In the genomic region with DNA sequence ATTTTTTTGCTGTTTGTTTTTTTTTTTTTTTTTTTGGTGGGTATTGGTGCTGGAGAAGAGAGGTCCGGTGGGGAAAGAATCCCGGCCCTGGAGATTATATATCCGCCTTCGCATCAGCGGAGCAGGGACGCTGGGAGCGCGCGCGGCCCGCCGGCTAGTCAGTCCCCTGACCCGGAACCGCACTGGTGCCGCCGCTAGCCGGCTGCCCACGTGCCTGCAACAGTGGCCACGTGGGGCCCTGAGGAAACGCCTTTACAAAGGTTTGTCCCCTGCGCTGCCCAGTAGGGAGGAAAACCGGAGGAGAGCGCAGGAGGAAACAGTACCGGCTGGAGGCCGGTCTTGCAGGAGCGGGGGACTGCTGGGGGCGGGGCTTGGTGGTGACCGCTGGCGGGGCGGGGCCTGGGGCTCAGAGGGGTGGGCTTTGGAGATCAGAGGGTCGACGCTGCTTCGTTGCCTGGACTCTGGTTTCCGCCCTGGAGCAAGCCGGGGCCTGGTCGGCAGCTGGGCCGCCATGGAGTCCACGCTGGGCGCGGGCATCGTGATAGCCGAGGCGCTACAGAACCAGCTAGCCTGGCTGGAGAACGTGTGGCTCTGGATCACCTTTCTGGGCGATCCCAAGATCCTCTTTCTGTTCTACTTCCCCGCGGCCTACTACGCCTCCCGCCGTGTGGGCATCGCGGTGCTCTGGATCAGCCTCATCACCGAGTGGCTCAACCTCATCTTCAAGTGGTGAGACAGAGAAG, we compare ENCODE assay signal across 8 cellular contexts. TPM values are rescaled to one million over a fixed set of nuclear protein-coding genes. Genes with fewer than 3 reads are reported as not detected.
A peak's percentile ranks its signal among the peaks of the same experiment; 100 is the strongest.
DNase-seq lines count a peak whose midpoint lies in the region; ATAC-seq and TF ChIP-seq lines count a peak whose summit lies in the region.

Gene G6PC3, plus strand, starts transcription at position 281 of the 743 bp plus-strand sequence. Its CDS starts 231 bp downstream, at position 512.

- peak within 1 kb of the TSS; percentile 97 for H3K27ac Mint-ChIP-seq in activated T-cell treated with anti-CD3 and anti-CD28 coated beads, Interleukin-2, amount 50 U/mL, for 24 hours

- H3K27me3 Mint-ChIP-seq in activated T-cell treated with anti-CD3 and anti-CD28 coated beads, Interleukin-2, amount 50 U/mL, for 24 hours: no peaks in the 10 kb centered on the region

- H3K4me2 ChIP-seq in IMR-90 (ENCODE audit: low read depth, low read length) (peak within 1 kb of the TSS; percentile 96), PC-3 (ENCODE audit: low read length) (peak within 1 kb of the TSS; percentile 88)

- peak within 1 kb of the TSS; percentile 94 for H2AK5ac ChIP-seq in IMR-90 (ENCODE audit: low read depth, low read length)

- H2AFZ ChIP-seq in IMR-90 (replicated peaks; ENCODE audit: low read length, poor library complexity) (peak within 1 kb of the TSS; percentile 95), PC-3 (ENCODE audit: low read length) (peak within 1 kb of the TSS; percentile 74)

- peak within 1 kb of the TSS; percentile 11; the same call in 1 of the 2 replicates for H2BK20ac ChIP-seq in IMR-90 (ENCODE audit: low read depth, low read length)

- H3K36me3 Mint-ChIP-seq in activated T-cell treated with anti-CD3 and anti-CD28 coated beads, Interleukin-2, amount 50 U/mL, for 24 hours (ENCODE audit: low read depth): peaks cover 30% of the 10 kb centered on the region

- TF ChIP-seq POLR2A in IMR-90 (IDR thresholded peaks at IDR 0.05; ENCODE audit: low read depth, low read length) (peak; percentile 94), erythroblast (IDR thresholded peaks at IDR 0.05; ENCODE audit: low read length) (peak; percentile 60)

- H3K4me3 Mint-ChIP-seq in activated T-cell treated with anti-CD3 and anti-CD28 coated beads, Interleukin-2, amount 50 U/mL, for 24 hours: peak within 1 kb of the TSS; percentile 88

- H3K9me3 ChIP-seq in IMR-90 (ENCODE audit: control insufficient read depth, insufficient read depth, low read length): no peaks in the 10 kb centered on the region
- no peaks in the 10 kb centered on the region for H3K9me3 ChIP-seq in PC-3 (ENCODE audit: low read length)
- H3K9me3 ChIP-seq in mucosa of stomach (ENCODE audit: control insufficient read depth, low read length): no peaks in the 10 kb centered on the region

- CTCF ChIA-PET in IMR-90 (lab: Yijun Ruan, JAX): interaction anchor here (1.6 kb wide), 1 partner anchor 45 kb away, joined by 4 read pairs; no protein-coding TSS in a partner anchor
- CTCF ChIA-PET in PC-3 (lab: Charles Lee): interaction anchor here (0.6 kb wide), 1 partner anchor 64 kb away, joined by 4 read pairs; no protein-coding TSS in a partner anchor

- no peaks in the 10 kb centered on the region for H3K9me3 Mint-ChIP-seq in activated T-cell treated with anti-CD3 and anti-CD28 coated beads, Interleukin-2, amount 50 U/mL, for 24 hours

- H4K20me1 ChIP-seq in IMR-90 (ENCODE audit: insufficient read depth, low read length) (peaks cover 12% of the 10 kb centered on the region), PC-3 (ENCODE audit: low read length) (no peaks in the 10 kb centered on the region)

- H2AK9ac ChIP-seq in IMR-90 (replicated peaks; ENCODE audit: low read depth, low read length, poor library complexity): peak within 1 kb of the TSS; percentile 95

- TF ChIP-seq CTCF in IMR-90 (conservative IDR thresholded peaks at IDR 0.05; ENCODE audit: low read depth, low read length) (0 out of 2 replicates have a peak, but pooled peaks have one; percentile 11), PC-3 (conservative IDR thresholded peaks at IDR 0.05; ENCODE audit: low read depth, low read length) (no peak)

- in situ Hi-C loops in IMR-90 (cut with MboI; ENCODE audit: low sequenced_read_pairs): no loop called here

- no peaks in the 10 kb centered on the region for H3K9me2 ChIP-seq in PC-3 (replicated peaks; ENCODE audit: low read length)

- H3K27me3 ChIP-seq in IMR-90 (ENCODE audit: control insufficient read depth, insufficient read depth, low read length): no peaks in the 10 kb centered on the region
- H3K27me3 ChIP-seq in PC-3 (ENCODE audit: low read length): no peaks in the 10 kb centered on the region
- no peaks in the 10 kb centered on the region for H3K27me3 ChIP-seq in mucosa of stomach (ENCODE audit: control insufficient read depth, insufficient read depth, low read length)

- H2BK15ac ChIP-seq in IMR-90 (ENCODE audit: low read depth, low read length): peak within 1 kb of the TSS; percentile 97; the same call in 2 of the 3 replicates

- peak within 1 kb of the TSS; percentile 70 for H2BK120ac ChIP-seq in IMR-90 (ENCODE audit: low read depth, low read length)

- DNase-seq in DMS 273 (lab: John Stamatoyannopoulos, UW; ENCODE audit: unreplicated experiment) (peak; percentile 99), IMR-90 (peak; percentile 98), PC-3 (peak; percentile 99), erythroblast (lab: John Stamatoyannopoulos, UW) (peak; percentile 87 to 91)
- DNase-seq in activated T-cell treated with anti-CD3 and anti-CD28 coated beads, Interleukin-2, amount 50 U/mL, for 24 hours: peak; percentile 87
- peak; percentile 36 to 52 for DNase-seq in stimulated activated CD8-positive, alpha-beta memory T cell treated with anti-CD3 and anti-CD28 coated beads, Interleukin-7, amount 100 ng/mL, for 1 hour (ENCODE audit: low read depth in 2 of 2)

- 1% methylated on average over 38 of the region's 53 CpGs; no CpG with 5 or more reads in 1 of the 2 experiments for WGBS in IMR-90 (ENCODE audit: extremely low coverage in 2 of 2, insufficient read length in 1 of 2), 2 experiments

- H2BK5ac ChIP-seq in IMR-90 (ENCODE audit: low read depth, low read length, poor library complexity, severe bottlenecking): peak within 1 kb of the TSS; percentile 90

- H3K4me1 ChIP-seq in IMR-90 (ENCODE audit: control insufficient read depth, insufficient read depth, low read length) (peaks cover 9% of the 10 kb centered on the region), PC-3 (ENCODE audit: insufficient read depth, low read length) (peaks cover 26% of the 10 kb centered on the region), mucosa of stomach (ENCODE audit: control insufficient read depth, insufficient read depth, low read length) (peaks cover 21% of the 10 kb centered on the region)

- H3K4ac ChIP-seq in IMR-90 (ENCODE audit: low read depth, low read length): peak within 1 kb of the TSS; percentile 98

- peak within 1 kb of the TSS; percentile 87 for H3K9ac ChIP-seq in IMR-90 (ENCODE audit: low read depth, low read length)
- H3K9ac ChIP-seq in PC-3 (ENCODE audit: low read length): peak within 1 kb of the TSS; percentile 84
- H3K9ac ChIP-seq in mucosa of stomach (ENCODE audit: low read length): peak within 1 kb of the TSS; percentile 78

- H3K23ac ChIP-seq in IMR-90 (ENCODE audit: low read depth, low read length): peak within 1 kb of the TSS; percentile 91

- H4K5ac ChIP-seq in IMR-90 (ENCODE audit: low read depth, low read length): peak within 1 kb of the TSS; percentile 98

- H3K79me1 ChIP-seq in IMR-90 (ENCODE audit: low read depth in 1 of 2, low read length in 2 of 2): peaks cover 19 to 56% of the 10 kb centered on the region in 2 experiments; a peak in 3 of 4 replicates

- peak within 1 kb of the TSS; percentile 91 for H3K27ac ChIP-seq in IMR-90 (ENCODE audit: insufficient read depth, low read length)
- H3K27ac ChIP-seq in PC-3 (ENCODE audit: low read length): peak within 1 kb of the TSS; percentile 85

- H3K9me1 ChIP-seq in IMR-90 (ENCODE audit: insufficient read depth, low read length): peaks cover 6% of the 10 kb centered on the region

- TF ChIP-seq RAD21 in IMR-90 (IDR thresholded peaks at IDR 0.05; ENCODE audit: low read length): peak; percentile 26

- peak within 1 kb of the TSS; percentile 97 for H3K14ac ChIP-seq in IMR-90 (replicated peaks; ENCODE audit: low read depth, low read length)

- H3K36me3 ChIP-seq in IMR-90 (ENCODE audit: control insufficient read depth, insufficient read depth, low read length): peaks cover 12% of the 10 kb centered on the region
- H3K36me3 ChIP-seq in PC-3 (ENCODE audit: low read depth, low read length): peaks cover 4% of the 10 kb centered on the region; the same call in 1 of the 2 replicates
- no peaks in the 10 kb centered on the region for H3K36me3 ChIP-seq in mucosa of stomach (ENCODE audit: control insufficient read depth, insufficient read depth, low read length)

- peaks cover 46% of the 10 kb centered on the region for H3K79me2 ChIP-seq in PC-3 (ENCODE audit: low read length)

- BruUV-seq in IMR-90 (replicated peaks; lab: Mats Ljungman, UMichigan): no TSS peak
- TSS peak; percentile 65 for BruUV-seq in PC-3 (replicated peaks; lab: Mats Ljungman, UMichigan)

- peaks cover 38% of the 10 kb centered on the region for H3K4me1 Mint-ChIP-seq in activated T-cell treated with anti-CD3 and anti-CD28 coated beads, Interleukin-2, amount 50 U/mL, for 24 hours (ENCODE audit: low read depth)

- H3K56ac ChIP-seq in IMR-90 (ENCODE audit: extremely low read depth, insufficient read depth, low read length): peak within 1 kb of the TSS; percentile 87

- ATAC-seq in GM21515 (IDR thresholded peaks at IDR 0.05; ENCODE audit: unreplicated experiment): peak; percentile 56
- peak; percentile 88 for ATAC-seq in IMR-90 (ENCODE audit: low read depth)
- ATAC-seq in PC-3: peak; percentile 79

- no peaks in the 10 kb centered on the region for H3F3A ChIP-seq in PC-3 (ENCODE audit: low read length, unreplicated experiment)

- dilution Hi-C loops in IMR-90 (cut with HindIII; ENCODE audit: low sequenced_read_pairs, unreplicated experiment): no loop called here

- H3K4me3 ChIP-seq in IMR-90 (ENCODE audit: insufficient read depth, low read depth, low read length) (peak within 1 kb of the TSS; percentile 56), PC-3 (ENCODE audit: low read length) (peak within 1 kb of the TSS; percentile 70), mucosa of stomach (ENCODE audit: low read length) (peak within 1 kb of the TSS; percentile 87)

- H4K8ac ChIP-seq in IMR-90 (ENCODE audit: low read depth in 2 of 2, low read length in 2 of 2): peak within 1 kb of the TSS; percentile 96 to 100

- POLR2A ChIA-PET in IMR-90 (lab: Charles Lee; ENCODE audit: unreplicated experiment): no interaction called here
- POLR2A ChIA-PET in PC-3 (lab: Charles Lee; ENCODE audit: unreplicated experiment): interaction anchor here (0.6 to 0.7 kb wide), 2 partner anchors 39 to 51 kb away, joined by 4 to 17 read pairs; no protein-coding TSS in a partner anchor

- intact Hi-C loops in IMR-90 (cut with micrococcal nuclease): loop anchor here (1.0 kb wide), 1 partner anchor 25 kb away; no protein-coding TSS in a partner anchor
- intact Hi-C loops in PC-3 (cut with micrococcal nuclease): loop anchor here (2.0 to 10.0 kb wide), 2 partner anchors 68 to 114 kb away; partner anchors contain the start of gene TMUB2

- H4K91ac ChIP-seq in IMR-90 (ENCODE audit: insufficient read depth, low read depth, low read length): peak within 1 kb of the TSS; percentile 97

- H3K18ac ChIP-seq in IMR-90 (ENCODE audit: low read depth, low read length): peak within 1 kb of the TSS; percentile 43

RNA-seq across cellular contexts. Expression of gene G6PC3, which starts in this region (rescaled TPM):
- total RNA-seq in IMR-90 (2012; rRNA removed) (19.4 and 20.4 TPM in 2 replicates), PC-3 (2014; rRNA removed) (60.1 and 69.5 TPM in 2 replicates)
- 107 and 127 TPM in 2 replicates for polyA plus RNA-seq in IMR-90 (2012; rRNA removed)
- 87.5 and 210 TPM in 2 replicates for polyA plus RNA-seq in IMR-90 (2012; cell fraction: cytosol; rRNA removed)
- 49.2 and 86.8 TPM in 2 replicates for polyA plus RNA-seq in IMR-90 (2012; cell fraction: nucleus; rRNA removed; ENCODE audit: low replicate concordance)

Comparison
In these comparisons a context has a peak if more than half of its experiments do, and no peak if none do; other contexts are left out.
1. Peak in every context shown above with its lines: DNase-seq, ATAC-seq, H3K4me3 ChIP-seq and H3K27ac ChIP-seq.
2. DNase-seq: peak in every context shown above with its lines; median percentile 99 in DMS 273; 99 in PC-3; 98 in IMR-90; 89 in erythroblast; 87 in activated T-cell treated with anti-CD3 and anti-CD28 coated beads, Interleukin-2, amount 50 U/mL, for 24 hours; 44 in stimulated activated CD8-positive, alpha-beta memory T cell treated with anti-CD3 and anti-CD28 coated beads, Interleukin-7, amount 100 ng/mL, for 1 hour.